16 cellular contexts compared by ENCODE assay signal in genomic region chr1:230002164-230002803, GRCh38.
DNase-seq lines count a peak whose midpoint lies in the region; ATAC-seq and TF ChIP-seq lines count a peak whose summit lies in the region.
"Had no signal": no experiment of that assay in that cellular context is flagged by ENCODE, and none has a peak within 500 bp of the region (broad histone marks: within the 10 kb centered on the region; RNA-seq: fewer than 3 reads in every experiment).

No MANE protein-coding gene starts in this region.

- ATAC-seq in gastroesophageal sphincter (peak; percentile 73), GM19035 (IDR thresholded peaks at IDR 0.05; ENCODE audit: unreplicated experiment) (no peak), GM21737 (IDR thresholded peaks at IDR 0.05; ENCODE audit: unreplicated experiment) (no peak)
- ATAC-seq: natural killer cell had no signal

- no peak overlapping the region for H3K23ac ChIP-seq in neuronal stem cell (ENCODE audit: low read depth, low read length, poor library complexity)

- DNase-seq in AML-193 (lab: John Stamatoyannopoulos, UW): peak; percentile 32 to 35
- peak; percentile 72 for DNase-seq in NOMO-1 treated with DMSO at 0.1 percent for 48 hours (lab: John Stamatoyannopoulos, UW; ENCODE audit: unreplicated experiment)
- DNase-seq in neuronal stem cell (ENCODE audit: low spot score): no peak
- DNase-seq in prostate gland (ENCODE audit: low spot score): no peak
- DNase-seq in UCSD-AML1 (lab: John Stamatoyannopoulos, UW; ENCODE audit: unreplicated experiment): no peak
- DNase-seq: activated CD4-positive, alpha-beta T cell treated with anti-CD3 and anti-CD28 coated beads, Interleukin-2, amount 10 ng/mL, durations not matched to agents 24 days and 14 days; activated T-cell treated with anti-CD3 and anti-CD28 coated beads, Interleukin-2, amount 50 U/mL, for 24 hours; Karpas-422; natural killer cell; NCI-H187 treated with DMSO at 0.1 percent for 48 hours; NCI-H748 treated with DMSO at 0.1 percent for 48 hours; stimulated activated naive CD4-positive, alpha-beta T cell had no signal

- no peak overlapping the region for H3K4ac ChIP-seq in neuronal stem cell (ENCODE audit: low read length)

- TF ChIP-seq POLR2A in gastroesophageal sphincter (IDR thresholded peaks at IDR 0.05) (no peak), prostate gland (IDR thresholded peaks at IDR 0.05) (no peak)

- intact Hi-C loops in prostate gland (cut with DNase I): no loop called here

- H2BK12ac ChIP-seq in neuronal stem cell (ENCODE audit: low read length): no peak overlapping the region

- H3K4me1 ChIP-seq in gastroesophageal sphincter (peaks cover 0 to 55% (median 17%) of the 10 kb centered on the region in 3 donors), neuronal stem cell (ENCODE audit: control insufficient read depth in 2 of 2, insufficient read depth in 1 of 2, low read depth in 1 of 2, low read length in 2 of 2) (peaks cover 0 to 10% of the 10 kb centered on the region in 2 donors), prostate gland (replicated peaks) (no peaks in the 10 kb centered on the region)

- H3K36me3 ChIP-seq in gastroesophageal sphincter (no peaks in the 10 kb centered on the region), neuronal stem cell (replicated peaks in 1 of 2; ENCODE audit: control insufficient read depth in 2 of 2, insufficient read depth in 2 of 2, low read length in 2 of 2) (no peaks in the 10 kb centered on the region), prostate gland (no peaks in the 10 kb centered on the region)

- no peak overlapping the region for H2BK15ac ChIP-seq in neuronal stem cell (ENCODE audit: low read length)

- H4K91ac ChIP-seq in neuronal stem cell (ENCODE audit: low read depth, low read length, poor library complexity): no peak overlapping the region

- no peak for TF ChIP-seq EP300 in gastroesophageal sphincter (IDR thresholded peaks at IDR 0.05)

- no peak overlapping the region for H2BK120ac ChIP-seq in neuronal stem cell (ENCODE audit: low read depth, low read length)

- peak overlapping the region; percentile 3 for H2AK5ac ChIP-seq in neuronal stem cell (ENCODE audit: low read depth, low read length)

- no peak overlapping the region for H2BK5ac ChIP-seq in neuronal stem cell (ENCODE audit: low read length)

- no peaks in the 10 kb centered on the region for H3K9me3 ChIP-seq in gastroesophageal sphincter
- no peaks in the 10 kb centered on the region for H3K9me3 ChIP-seq in neuronal stem cell (replicated peaks in 1 of 2; ENCODE audit: control insufficient read depth in 2 of 2, insufficient read depth in 1 of 2, low read depth in 1 of 2, low read length in 2 of 2)
- H3K9me3 ChIP-seq in prostate gland: no peaks in the 10 kb centered on the region

- WGBS in gastroesophageal sphincter (ENCODE audit: low coverage in 1 of 2), 2 donors: 20 to 49% methylated on average over 1 to 5 of the region's 5 CpGs
- WGBS in neuronal stem cell (ENCODE audit: extremely low coverage in 2 of 2, insufficient read length in 2 of 2, insufficient replicate concordance in 1 of 2), 2 donors: no CpG with 5 or more reads among the region's 5 CpGs
- 75% methylated on average over 5 of the region's 5 CpGs for WGBS in prostate gland

- H3K18ac ChIP-seq in neuronal stem cell (ENCODE audit: low read length): peak overlapping the region; percentile 76

- H4K8ac ChIP-seq in neuronal stem cell (ENCODE audit: low read depth, low read length): no peak overlapping the region

- no peak overlapping the region for H3K14ac ChIP-seq in neuronal stem cell (ENCODE audit: low read length)

- H3K27ac ChIP-seq in gastroesophageal sphincter (peak overlapping the region in 1 of 4 donors; percentile 48), neuronal stem cell (replicated peaks; ENCODE audit: low read length) (no peak overlapping the region), prostate gland (no peak overlapping the region)

- H3K4me3 ChIP-seq in gastroesophageal sphincter (no peak overlapping the region), neuronal stem cell (ENCODE audit: low read length in 2 of 2) (no peak overlapping the region), prostate gland (no peak overlapping the region)
- H3K4me3 ChIP-seq: coronary artery had no signal

- H3K27me3 ChIP-seq in gastroesophageal sphincter (no peaks in the 10 kb centered on the region), neuronal stem cell (ENCODE audit: control insufficient read depth in 3 of 3, insufficient read depth in 3 of 3, low read depth in 1 of 3, low read length in 3 of 3) (peaks cover 0 to 13% (median 0%) of the 10 kb centered on the region in 3 experiments), prostate gland (replicated peaks; ENCODE audit: insufficient read depth) (no peaks in the 10 kb centered on the region)

- TF ChIP-seq CTCF in gastroesophageal sphincter (IDR thresholded peaks at IDR 0.05) (no peak), prostate gland (IDR thresholded peaks at IDR 0.05) (no peak)

- no peak overlapping the region for H3K9ac ChIP-seq in neuronal stem cell (ENCODE audit: low read depth, low read length, poor library complexity)

- no peak overlapping the region for H3K4me2 ChIP-seq in neuronal stem cell (ENCODE audit: insufficient read depth, low read length, poor library complexity, severe bottlenecking)

- H3K79me1 ChIP-seq in neuronal stem cell (ENCODE audit: low read depth, low read length): no peaks in the 10 kb centered on the region

- H2AFZ ChIP-seq in neuronal stem cell (ENCODE audit: low read length): no peak overlapping the region

Comparison
In these comparisons a context has a peak if more than half of its experiments do, and no peak if none do; other contexts are left out.
1. DNase-seq: peak in AML-193 (2 of 2) and NOMO-1 treated with DMSO at 0.1 percent for 48 hours (single experiment); none in neuronal stem cell (single experiment), prostate gland (single experiment) and UCSD-AML1 (single experiment).